Comparison of ENCODE assay signal across 8 cellular contexts in the genomic region with DNA sequence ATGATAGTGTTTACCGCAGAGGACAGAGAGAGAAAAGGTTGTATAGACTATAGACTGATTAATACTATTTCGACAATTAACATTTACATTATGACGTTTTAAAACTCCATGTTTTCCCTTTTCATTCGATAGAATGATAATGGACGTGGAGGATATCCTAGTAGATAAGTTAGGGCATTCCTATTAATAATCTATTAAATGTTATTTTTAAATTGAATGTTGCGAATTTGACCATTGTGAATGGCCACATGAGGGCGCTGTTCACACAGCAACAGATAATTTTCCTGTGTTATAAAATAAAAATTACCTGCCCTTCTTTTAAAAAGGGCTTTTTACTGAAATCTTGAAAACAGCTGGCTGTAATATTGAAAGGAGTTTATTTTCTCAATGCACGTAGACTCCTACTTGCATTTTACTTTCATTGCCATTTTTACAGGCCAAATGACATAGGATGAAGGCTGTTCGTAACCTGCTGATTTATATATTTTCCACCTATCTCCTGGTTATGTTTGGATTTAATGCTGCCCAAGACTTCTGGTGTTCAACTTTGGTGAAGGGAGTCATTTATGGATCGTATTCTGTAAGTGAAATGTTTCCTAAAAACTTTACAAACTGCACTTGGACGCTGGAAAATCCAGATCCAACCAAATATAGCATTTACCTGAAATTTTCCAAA. TPM values are rescaled to one million over a fixed set of nuclear protein-coding genes. Genes with fewer than 3 reads are reported as not detected.
DNase-seq lines count a peak whose midpoint lies in the region; ATAC-seq, FAIRE-seq and TF ChIP-seq lines count a peak whose summit lies in the region.

No MANE protein-coding gene starts in this region.

- H3K9me2 ChIP-seq in PC-3 (replicated peaks; ENCODE audit: low read length): no peaks in the 10 kb centered on the region

- H3K4ac ChIP-seq in H1 (replicated peaks; ENCODE audit: insufficient read length, low read depth, low read length): no peak overlapping the region

- H4K20me1 ChIP-seq in PC-3 (ENCODE audit: low read length) (no peaks in the 10 kb centered on the region), H1 (replicated peaks in 1 of 2; ENCODE audit: control insufficient read depth in 1 of 2, insufficient read depth in 2 of 2, low read length in 2 of 2) (peaks cover 0 to 4% of the 10 kb centered on the region in 2 experiments)

- intact Hi-C loops in PC-3 (cut with micrococcal nuclease): loop anchor here (1.0 to 5.0 kb wide), 3 partner anchors 140 to 1469 kb away; no protein-coding TSS in a partner anchor

- no peak overlapping the region for H3K27ac Mint-ChIP-seq in neural crest cell (ENCODE audit: unreplicated experiment)

- H3K9me3 Mint-ChIP-seq in neural crest cell: no peaks in the 10 kb centered on the region

- 29% methylated on average over 11 of the region's 11 CpGs; no CpG with 5 or more reads in 1 of the 2 experiments for WGBS in H1 (ENCODE audit: extremely low coverage in 1 of 2, insufficient coverage in 1 of 2, insufficient read length in 1 of 2, insufficient replicate concordance in 2 of 2, low coverage in 1 of 2, low lambda C conversion rate in 2 of 2, missing lambda C conversion rate in 1 of 2), 2 experiments

- no peaks in the 10 kb centered on the region for H3K9me3 ChIP-seq in PC-3 (ENCODE audit: low read length)
- H3K9me3 ChIP-seq in H1 (ENCODE audit: insufficient read depth in 2 of 2, low read depth in 1 of 2, low read length in 1 of 2): no peaks in the 10 kb centered on the region

- peaks cover 54% of the 10 kb centered on the region for H3K4me1 Mint-ChIP-seq in neural crest cell

- TF ChIP-seq POLR2A in H1 (IDR thresholded peaks at IDR 0.05; ENCODE audit: control extremely low read depth in 1 of 2, low read depth in 2 of 2, low read length in 2 of 2): no peak

- no peak overlapping the region for H3K14ac ChIP-seq in H1 (ENCODE audit: insufficient read length)

- H3K23me2 ChIP-seq in H1 (ENCODE audit: low read depth, low read length): peaks cover 15% of the 10 kb centered on the region

- no peaks in the 10 kb centered on the region for H3F3A ChIP-seq in PC-3 (ENCODE audit: low read length, unreplicated experiment)

- H3K79me2 ChIP-seq in PC-3 (ENCODE audit: low read length): no peaks in the 10 kb centered on the region
- H3K79me2 ChIP-seq in H1 (ENCODE audit: control insufficient read depth in 1 of 2, insufficient read depth in 2 of 2, low read length in 2 of 2): no peaks in the 10 kb centered on the region

- no peak overlapping the region for H2AK5ac ChIP-seq in H1 (ENCODE audit: low read depth, low read length)

- H3K36me3 ChIP-seq in PC-3 (ENCODE audit: low read depth, low read length) (no peaks in the 10 kb centered on the region), H1 (ENCODE audit: control insufficient read depth in 2 of 4, insufficient read depth in 4 of 4, low read length in 3 of 4) (no peaks in the 10 kb centered on the region)

- TF ChIP-seq RAD21 in H1 (IDR thresholded peaks at IDR 0.05 in 1 of 2, conservative IDR thresholded peaks at IDR 0.05 in 1 of 2; ENCODE audit: low read depth in 2 of 2, low read length in 2 of 2): peak; percentile 74 to 81

- BruUV-seq in PC-3 (replicated peaks; lab: Mats Ljungman, UMichigan): no TSS peak

- no peak for ATAC-seq in PC-3
- ATAC-seq in HG03175 (IDR thresholded peaks at IDR 0.05; ENCODE audit: unreplicated experiment): no peak
- ATAC-seq in HG03039 (IDR thresholded peaks at IDR 0.05; ENCODE audit: unreplicated experiment): no peak

- H3K4me3 ChIP-seq in GM12864 (ENCODE audit: low read depth, low read length) (no peak overlapping the region), PC-3 (ENCODE audit: low read length) (no peak overlapping the region), H1 (ENCODE audit: extremely low read depth in 1 of 4, insufficient read depth in 2 of 4, low read depth in 3 of 4, low read length in 4 of 4) (no peak overlapping the region)

- H2AFZ ChIP-seq in PC-3 (ENCODE audit: low read length) (no peak overlapping the region), H1 (ENCODE audit: low read length) (no peak overlapping the region)

- peaks cover 72% of the 10 kb centered on the region for H3K27me3 Mint-ChIP-seq in neural crest cell (ENCODE audit: low read depth)

- no peak overlapping the region for H2BK15ac ChIP-seq in H1 (ENCODE audit: low read length)

- H3K23ac ChIP-seq in H1 (ENCODE audit: insufficient read length): no peak overlapping the region

- no peaks in the 10 kb centered on the region for H3K79me1 ChIP-seq in H1 (ENCODE audit: low read depth, low read length)

- TF ChIP-seq CTCF in GM12864 (IDR thresholded peaks at IDR 0.05; ENCODE audit: low read depth, low read length, missing control alignments): peak; percentile 49
- peak; percentile 69 for TF ChIP-seq CTCF in PC-3 (conservative IDR thresholded peaks at IDR 0.05; ENCODE audit: low read depth, low read length)
- peak in 2 of 3 experiments; percentile 42 to 54; a peak in 2 of 4 replicates for TF ChIP-seq CTCF in H1 (IDR thresholded peaks at IDR 0.05; ENCODE audit: control extremely low read depth in 1 of 3, insufficient read depth in 1 of 3, low read depth in 1 of 3, low read length in 3 of 3)
- TF ChIP-seq CTCF in neural crest cell (conservative IDR thresholded peaks at IDR 0.05): peak; percentile 96

- H3K36me3 Mint-ChIP-seq in neural crest cell (ENCODE audit: low read depth): no peaks in the 10 kb centered on the region

- H2BK5ac ChIP-seq in H1 (ENCODE audit: low read depth, low read length): no peak overlapping the region

- H4K8ac ChIP-seq in H1 (ENCODE audit: extremely low read depth, insufficient read depth, low read length): no peak overlapping the region

- H2BK120ac ChIP-seq in H1 (replicated peaks; ENCODE audit: low read depth, low read length): no peak overlapping the region

- no peak overlapping the region for H2BK20ac ChIP-seq in H1 (ENCODE audit: low read length)

- H3K56ac ChIP-seq in H1 (replicated peaks; ENCODE audit: insufficient read length, low read depth, low read length): no peak overlapping the region

- no peak overlapping the region for H3K9ac ChIP-seq in PC-3 (ENCODE audit: low read length)
- no peak overlapping the region for H3K9ac ChIP-seq in H1 (replicated peaks in 1 of 4; ENCODE audit: extremely low read depth in 1 of 4, low read depth in 3 of 4, low read length in 3 of 4)

- no peak overlapping the region for H2BK12ac ChIP-seq in H1 (ENCODE audit: low read depth, low read length)

- no peak overlapping the region for H4K5ac ChIP-seq in H1 (ENCODE audit: insufficient read length, low read depth, low read length)

- DNase-seq in AG08396 (ENCODE audit: low spot score) (peak; percentile 24), GM12864 (ENCODE audit: low read depth) (peak; percentile 12), PC-3 (peak; percentile 40), H1 (ENCODE audit: low read depth in 1 of 2, low spot score in 2 of 2) (peak in 1 of 2 experiments; percentile 52), neural crest cell (ENCODE audit: low read depth, low spot score) (peak; percentile 36), occipital lobe (lab: John Stamatoyannopoulos, UW) (no peak)

- POLR2A ChIA-PET in PC-3 (lab: Charles Lee; ENCODE audit: unreplicated experiment) (no interaction called here), H1 (lab: Charles Lee; ENCODE audit: partially characterized antibody) (no interaction called here)

- FAIRE-seq in H1 (lab: Jason Lieb, UNC): no peak

- TF ChIP-seq EP300 in H1 (IDR thresholded peaks at IDR 0.05; ENCODE audit: borderline replicate concordance in 1 of 2, low read depth in 2 of 2, low read length in 2 of 2): no peak

- H3K4me2 ChIP-seq in PC-3 (ENCODE audit: low read length) (no peak overlapping the region), H1 (ENCODE audit: insufficient read depth in 1 of 2, low read depth in 2 of 2, low read length in 2 of 2) (no peak overlapping the region; a peak in 1 of 4 replicates)

- CTCF ChIA-PET in PC-3 (lab: Charles Lee): no interaction called here
- CTCF ChIA-PET in H1 (lab: Charles Lee; ENCODE audit: partially characterized antibody): interaction anchor here (0.7 to 7.9 kb wide), 23 partner anchors 9 to 1528 kb away, joined by 3 to 119 read pairs (median 4); no protein-coding TSS in a partner anchor

- H3K4me3 Mint-ChIP-seq in neural crest cell: peak overlapping the region; percentile 74

- H3K4me1 ChIP-seq in PC-3 (ENCODE audit: insufficient read depth, low read length): no peaks in the 10 kb centered on the region
- peaks cover 0 to 13% (median 8%) of the 10 kb centered on the region in 4 experiments; a peak in 5 of 7 replicates for H3K4me1 ChIP-seq in H1 (replicated peaks in 1 of 4; ENCODE audit: control insufficient read depth in 3 of 4, insufficient read depth in 4 of 4, low read length in 3 of 4)

- H4K91ac ChIP-seq in H1 (replicated peaks; ENCODE audit: insufficient read length, low read length): no peak overlapping the region

- H3K18ac ChIP-seq in H1 (ENCODE audit: extremely low read depth, low read length): no peak overlapping the region

- H3K27ac ChIP-seq in PC-3 (ENCODE audit: low read length) (no peak overlapping the region), H1 (ENCODE audit: low read depth, low read length) (no peak overlapping the region)

- peaks cover 68% of the 10 kb centered on the region for H3K27me3 ChIP-seq in PC-3 (ENCODE audit: low read length)
- peaks cover 0 to 28% (median 15%) of the 10 kb centered on the region in 4 experiments; a peak in 6 of 7 replicates for H3K27me3 ChIP-seq in H1 (replicated peaks in 1 of 4; ENCODE audit: control insufficient read depth in 3 of 4, extremely low read depth in 1 of 4, insufficient read depth in 3 of 4, low read length in 3 of 4)

TF ChIP-seq in H1, 55 proteins besides CTCF, POLR2A, EP300 and RAD21:
- no peak for TF ChIP-seq SP4 (IDR thresholded peaks at IDR 0.05; ENCODE audit: low read length)
- TF ChIP-seq CREB1 (IDR thresholded peaks at IDR 0.05): no peak
- TF ChIP-seq RFX5 (IDR thresholded peaks at IDR 0.05; ENCODE audit: borderline replicate concordance, low read depth, low read length): no peak
- TF ChIP-seq KDM1A (IDR thresholded peaks at IDR 0.05; ENCODE audit: borderline replicate concordance, low read length): no peak

RNA-seq across cellular contexts. Expression of a gene that starts 3.3 kb away (rescaled TPM):
- total RNA-seq in PC-3 (2014; rRNA removed) (0.11 and 0.23 TPM in 2 replicates), neural crest cell (5.0 and 5.1 TPM in 2 replicates), occipital lobe (179 TPM)
- total RNA-seq in H1 (2021; fragmentation: NEBNext Ultra II Directional; extraction: Animal tissue kit (Norgen Biotek cat#: 25700)): 0.94 and 1.2 TPM in 2 replicates
- polyA plus RNA-seq in H1 (2011; rRNA removed): 0.31 and 0.35 TPM in 2 replicates
- polyA plus RNA-seq in H1 (2011; cell fraction: cytosol; rRNA removed): 0.40 TPM
- 0.57 TPM for polyA plus RNA-seq in H1 (2011; cell fraction: nucleus; rRNA removed)
- 0.46 to 0.76 TPM (median 0.61 TPM) in 4 replicates for polyA plus RNA-seq in H1 (2012, experiment 1 of 2)
- polyA plus RNA-seq in H1 (2012, experiment 2 of 2): 0.09 TPM
- polyA plus RNA-seq in H1 (2013, experiment 1 of 2): 0.71 TPM
- 0.79 TPM for polyA plus RNA-seq in H1 (2013, experiment 2 of 2)
- 2.3 and 7.1 TPM in 2 replicates for polyA minus RNA-seq in H1 (2011; rRNA and poly(A)+ RNA removed)
- 1.5 TPM for polyA minus RNA-seq in H1 (2011; cell fraction: cytosol; rRNA and poly(A)+ RNA removed)
- polyA minus RNA-seq in H1 (2011; cell fraction: nucleus; rRNA and poly(A)+ RNA removed): 6.2 TPM

Comparison
In these comparisons a context has a peak if more than half of its experiments do, and no peak if none do; other contexts are left out.
1. RNA of a gene that starts 3.3 kb away (total RNA-seq): 179 TPM in occipital lobe (single experiment); 5.0 to 5.1 TPM in neural crest cell, 0.94 to 1.2 TPM in H1 and 0.11 to 0.23 TPM in PC-3; every median in the first group is over 10 times any median in the second.
2. Peak in every context shown above with its lines, with median percentiles within 50 percentile points of each other: CTCF ChIP-seq.